Comparison of ENCODE assay signal across 12 cellular contexts in the genomic region with DNA sequence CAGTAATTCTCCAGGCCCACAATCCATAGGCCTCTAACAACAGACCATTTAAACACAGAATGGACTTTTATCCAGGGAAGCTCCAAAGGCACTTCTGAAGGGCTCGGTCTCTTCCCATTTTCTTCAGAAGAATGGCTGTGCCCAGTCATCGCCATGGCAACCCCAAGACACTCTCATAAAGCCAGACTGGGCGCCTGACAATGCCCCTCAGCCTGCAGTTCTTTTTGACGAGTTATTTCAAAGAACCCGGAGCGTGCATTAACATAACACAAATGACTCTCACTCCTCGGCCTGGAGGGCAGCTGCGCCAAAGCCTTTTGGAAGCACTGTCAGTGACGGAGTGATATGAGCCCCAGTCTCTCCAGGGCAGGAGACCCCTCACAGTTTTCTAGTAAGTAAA.
DNase-seq lines count a peak whose midpoint lies in the region; ATAC-seq, FAIRE-seq and TF ChIP-seq lines count a peak whose summit lies in the region.
"Had no signal": no experiment of that assay in that cellular context is flagged by ENCODE, and none has a peak within 500 bp of the region (broad histone marks: within the 10 kb centered on the region; RNA-seq: fewer than 3 reads in every experiment).

No MANE protein-coding gene starts in this region.

- TF ChIP-seq CTCF in activated B cell treated with CpG ODN at 0.5 μM for 24 hours (IDR thresholded peaks at IDR 0.05): no peak

- no peaks in the 10 kb centered on the region for H3K79me2 ChIP-seq in Karpas-422 (ENCODE audit: low read length)
- H3K79me2 ChIP-seq: parathyroid adenoma had no signal

- no peak overlapping the region for H2AFZ ChIP-seq in Karpas-422 (ENCODE audit: low read length)
- H2AFZ ChIP-seq: parathyroid adenoma had no signal

- peak; percentile 19 for DNase-seq in activated CD4-positive, CD25-positive, alpha-beta regulatory T cell treated with anti-CD3 and anti-CD28 coated beads, Interleukin-2, amount 50 U/mL, for 72 hours
- DNase-seq in activated B cell treated with CpG ODN at 0.5 μM for 24 hours: no peak
- peak; percentile 28 for DNase-seq in left lobe of liver (ENCODE audit: low spot score)
- DNase-seq in stimulated activated effector memory CD8-positive, alpha-beta T cell treated with anti-CD3 and anti-CD28 coated beads, Interleukin-12 subunit alpha, Interleukin-12 subunit beta, amount 100 ng/mL, for 72 hours (ENCODE audit: low spot score in 2 of 2): no peak
- no peak for DNase-seq in frontal cortex (ENCODE audit: low spot score in 2 of 2)
- DNase-seq in NCI-H748 treated with DMSO at 0.1 percent for 48 hours (lab: John Stamatoyannopoulos, UW): no peak
- no peak for DNase-seq in Karpas-422
- DNase-seq: DMS79, NCI-H187 treated with DMSO at 0.1 percent for 48 hours had no signal

- no peaks in the 10 kb centered on the region for H4K20me1 ChIP-seq in Karpas-422 (ENCODE audit: insufficient read depth, low read depth, low read length)

- H3K36me3 ChIP-seq in Karpas-422 (ENCODE audit: insufficient read depth, low read length): no peaks in the 10 kb centered on the region

- H3K4me1 Mint-ChIP-seq in activated B cell treated with CpG ODN at 0.5 μM for 24 hours: peaks cover 35% of the 10 kb centered on the region
- H3K4me1 Mint-ChIP-seq in stimulated activated effector memory CD8-positive, alpha-beta T cell treated with anti-CD3 and anti-CD28 coated beads, Interleukin-12 subunit alpha, Interleukin-12 subunit beta, amount 100 ng/mL, for 72 hours: peaks cover 52% of the 10 kb centered on the region

- H3K27me3 Mint-ChIP-seq in activated B cell treated with CpG ODN at 0.5 μM for 24 hours: no peaks in the 10 kb centered on the region

- H3K9me3 Mint-ChIP-seq in activated B cell treated with CpG ODN at 0.5 μM for 24 hours: no peaks in the 10 kb centered on the region
- H3K9me3 Mint-ChIP-seq in stimulated activated effector memory CD8-positive, alpha-beta T cell treated with anti-CD3 and anti-CD28 coated beads, Interleukin-12 subunit alpha, Interleukin-12 subunit beta, amount 100 ng/mL, for 72 hours: peaks cover 3% of the 10 kb centered on the region

- POLR2A ChIA-PET in activated B cell treated with CpG ODN at 0.5 μM for 24 hours (lab: Charles Lee): no interaction called here

- no peak overlapping the region for H3K4me3 ChIP-seq in Karpas-422 (ENCODE audit: low read length)

- no peak overlapping the region for H3K4me3 Mint-ChIP-seq in activated B cell treated with CpG ODN at 0.5 μM for 24 hours
- no peak overlapping the region for H3K4me3 Mint-ChIP-seq in stimulated activated effector memory CD8-positive, alpha-beta T cell treated with anti-CD3 and anti-CD28 coated beads, Interleukin-12 subunit alpha, Interleukin-12 subunit beta, amount 100 ng/mL, for 72 hours

- CTCF ChIA-PET in activated B cell treated with CpG ODN at 0.5 μM for 24 hours (lab: Charles Lee): no interaction called here

- H3K27me3 ChIP-seq in Karpas-422 (ENCODE audit: low read length): no peaks in the 10 kb centered on the region

- peak overlapping the region; percentile 73 for H3K27ac Mint-ChIP-seq in activated B cell treated with CpG ODN at 0.5 μM for 24 hours
- peak overlapping the region; percentile 83 for H3K27ac Mint-ChIP-seq in stimulated activated effector memory CD8-positive, alpha-beta T cell treated with anti-CD3 and anti-CD28 coated beads, Interleukin-12 subunit alpha, Interleukin-12 subunit beta, amount 100 ng/mL, for 72 hours

- H3K9me3 ChIP-seq in Karpas-422 (ENCODE audit: low read length): no peaks in the 10 kb centered on the region; the same call in 1 of the 2 replicates

- no peak for FAIRE-seq in frontal cortex (lab: Jason Lieb, UNC)
- FAIRE-seq: A204.1 had no signal

- no peak overlapping the region for H3K27ac ChIP-seq in Karpas-422 (ENCODE audit: low read length)
- H3K27ac ChIP-seq: parathyroid adenoma had no signal

- H3K9ac ChIP-seq in Karpas-422 (ENCODE audit: low read length): no peak overlapping the region
- H3K9ac ChIP-seq: parathyroid adenoma had no signal

- peaks cover 47% of the 10 kb centered on the region for H3K36me3 Mint-ChIP-seq in activated B cell treated with CpG ODN at 0.5 μM for 24 hours (ENCODE audit: low read depth)
- H3K36me3 Mint-ChIP-seq in stimulated activated effector memory CD8-positive, alpha-beta T cell treated with anti-CD3 and anti-CD28 coated beads, Interleukin-12 subunit alpha, Interleukin-12 subunit beta, amount 100 ng/mL, for 72 hours: peaks cover 66% of the 10 kb centered on the region

- no peak overlapping the region for H3K4me2 ChIP-seq in Karpas-422 (ENCODE audit: low read depth, low read length, poor library complexity, severe bottlenecking)

- intact Hi-C loops in activated B cell treated with CpG ODN at 0.5 μM for 24 hours (cut with micrococcal nuclease): no loop called here

- no peak for ATAC-seq in activated CD4-positive, CD25-positive, alpha-beta regulatory T cell treated with anti-CD3 and anti-CD28 coated beads, Interleukin-2, amount 50 U/mL, for 24 hours
- ATAC-seq in activated B cell treated with CpG ODN at 0.5 μM for 24 hours (ENCODE audit: low read depth) (no peak), left lobe of liver (no peak)
- no peak for ATAC-seq in stimulated activated effector memory CD8-positive, alpha-beta T cell treated with anti-CD3 and anti-CD28 coated beads, Interleukin-12 subunit alpha, Interleukin-12 subunit beta, amount 100 ng/mL, for 72 hours

- H3K4me1 ChIP-seq in Karpas-422 (ENCODE audit: low read length): peaks cover 21% of the 10 kb centered on the region
- H3K4me1 ChIP-seq: parathyroid adenoma had no signal

- no peaks in the 10 kb centered on the region for H3K9me2 ChIP-seq in Karpas-422 (replicated peaks; ENCODE audit: insufficient read depth, low read length)

Comparison
In these comparisons a context has a peak if more than half of its experiments do, and no peak if none do; other contexts are left out.
1. DNase-seq: peak in activated CD4-positive, CD25-positive, alpha-beta regulatory T cell treated with anti-CD3 and anti-CD28 coated beads, Interleukin-2, amount 50 U/mL, for 72 hours (single experiment) and left lobe of liver (single experiment); none in activated B cell treated with CpG ODN at 0.5 μM for 24 hours (single experiment), stimulated activated effector memory CD8-positive, alpha-beta T cell treated with anti-CD3 and anti-CD28 coated beads, Interleukin-12 subunit alpha, Interleukin-12 subunit beta, amount 100 ng/mL, for 72 hours (0 of 2), frontal cortex (0 of 2), NCI-H748 treated with DMSO at 0.1 percent for 48 hours (single experiment) and Karpas-422 (single experiment).